2 cellular contexts compared by ENCODE assay signal in the genomic region with DNA sequence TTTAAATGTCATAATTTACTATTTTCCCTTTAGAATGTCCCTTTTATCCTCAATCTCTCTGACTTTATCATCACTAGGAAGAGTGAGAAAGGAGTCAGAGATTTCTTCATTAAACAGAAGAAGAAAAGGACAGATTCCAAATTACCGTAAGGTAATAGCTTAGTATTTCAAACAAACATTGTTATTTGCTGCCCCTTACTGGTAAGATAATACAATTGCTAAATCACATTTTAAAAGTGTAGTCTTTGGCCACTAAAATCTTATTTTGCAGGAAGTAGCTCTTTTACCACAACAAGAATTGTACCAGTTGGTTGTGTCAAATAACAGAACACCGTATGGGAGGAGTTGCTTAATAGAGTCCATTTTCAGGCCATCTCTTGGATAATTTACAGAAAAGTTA.
A peak's percentile ranks its signal among the peaks of the same experiment; 100 is the strongest.
TF ChIP-seq lines count a peak whose summit lies in the region.

No MANE protein-coding gene starts in this region.

TF ChIP-seq in Ishikawa, 13 proteins besides CTCF, POLR2A, EP300 and RAD21:
- TF ChIP-seq NFIC (IDR thresholded peaks at IDR 0.05) (no peak), FOXM1 (IDR thresholded peaks at IDR 0.05; ENCODE audit: borderline replicate concordance, low read depth) (no peak), CEBPB (IDR thresholded peaks at IDR 0.05) (no peak), EGR1 (IDR thresholded peaks at IDR 0.05) (no peak), TEAD4 (IDR thresholded peaks at IDR 0.05) (no peak), TAF1 (IDR thresholded peaks at IDR 0.05; ENCODE audit: low read depth) (no peak), ZBTB7A (IDR thresholded peaks at IDR 0.05; ENCODE audit: low read depth) (no peak), CREB1 (IDR thresholded peaks at IDR 0.05; ENCODE audit: low read depth) (no peak), TCF12 (IDR thresholded peaks at IDR 0.05; ENCODE audit: low read depth) (no peak), YY1 (IDR thresholded peaks at IDR 0.05; ENCODE audit: low read depth) (no peak)
- TF ChIP-seq, protein P1, sequence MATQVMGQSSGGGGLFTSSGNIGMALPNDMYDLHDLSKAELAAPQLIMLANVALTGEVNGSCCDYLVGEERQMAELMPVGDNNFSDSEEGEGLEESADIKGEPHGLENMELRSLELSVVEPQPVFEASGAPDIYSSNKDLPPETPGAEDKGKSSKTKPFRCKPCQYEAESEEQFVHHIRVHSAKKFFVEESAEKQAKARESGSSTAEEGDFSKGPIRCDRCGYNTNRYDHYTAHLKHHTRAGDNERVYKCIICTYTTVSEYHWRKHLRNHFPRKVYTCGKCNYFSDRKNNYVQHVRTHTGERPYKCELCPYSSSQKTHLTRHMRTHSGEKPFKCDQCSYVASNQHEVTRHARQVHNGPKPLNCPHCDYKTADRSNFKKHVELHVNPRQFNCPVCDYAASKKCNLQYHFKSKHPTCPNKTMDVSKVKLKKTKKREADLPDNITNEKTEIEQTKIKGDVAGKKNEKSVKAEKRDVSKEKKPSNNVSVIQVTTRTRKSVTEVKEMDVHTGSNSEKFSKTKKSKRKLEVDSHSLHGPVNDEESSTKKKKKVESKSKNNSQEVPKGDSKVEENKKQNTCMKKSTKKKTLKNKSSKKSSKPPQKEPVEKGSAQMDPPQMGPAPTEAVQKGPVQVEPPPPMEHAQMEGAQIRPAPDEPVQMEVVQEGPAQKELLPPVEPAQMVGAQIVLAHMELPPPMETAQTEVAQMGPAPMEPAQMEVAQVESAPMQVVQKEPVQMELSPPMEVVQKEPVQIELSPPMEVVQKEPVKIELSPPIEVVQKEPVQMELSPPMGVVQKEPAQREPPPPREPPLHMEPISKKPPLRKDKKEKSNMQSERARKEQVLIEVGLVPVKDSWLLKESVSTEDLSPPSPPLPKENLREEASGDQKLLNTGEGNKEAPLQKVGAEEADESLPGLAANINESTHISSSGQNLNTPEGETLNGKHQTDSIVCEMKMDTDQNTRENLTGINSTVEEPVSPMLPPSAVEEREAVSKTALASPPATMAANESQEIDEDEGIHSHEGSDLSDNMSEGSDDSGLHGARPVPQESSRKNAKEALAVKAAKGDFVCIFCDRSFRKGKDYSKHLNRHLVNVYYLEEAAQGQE (IDR thresholded peaks at IDR 0.05; ENCODE audit: low read depth): no peak
- TF ChIP-seq, protein P2, sequence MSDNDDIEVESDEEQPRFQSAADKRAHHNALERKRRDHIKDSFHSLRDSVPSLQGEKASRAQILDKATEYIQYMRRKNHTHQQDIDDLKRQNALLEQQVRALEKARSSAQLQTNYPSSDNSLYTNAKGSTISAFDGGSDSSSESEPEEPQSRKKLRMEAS (IDR thresholded peaks at IDR 0.05): no peak
- TF ChIP-seq, protein P3, sequence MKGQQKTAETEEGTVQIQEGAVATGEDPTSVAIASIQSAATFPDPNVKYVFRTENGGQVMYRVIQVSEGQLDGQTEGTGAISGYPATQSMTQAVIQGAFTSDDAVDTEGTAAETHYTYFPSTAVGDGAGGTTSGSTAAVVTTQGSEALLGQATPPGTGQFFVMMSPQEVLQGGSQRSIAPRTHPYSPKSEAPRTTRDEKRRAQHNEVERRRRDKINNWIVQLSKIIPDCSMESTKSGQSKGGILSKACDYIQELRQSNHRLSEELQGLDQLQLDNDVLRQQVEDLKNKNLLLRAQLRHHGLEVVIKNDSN (IDR thresholded peaks at IDR 0.05): no peak

TF ChIP-seq in HepG2, 621 proteins besides CTCF, POLR2A, EP300 and RAD21:
- TF ChIP-seq STAG1 (CRISPR knock-in tag; IDR thresholded peaks at IDR 0.05) (peak; percentile 51), ZFYVE20 (CRISPR knock-in tag; IDR thresholded peaks at IDR 0.05; ENCODE audit: borderline replicate concordance, low read depth) (no peak)
TF ChIP-seq in HepG2: peak in this region for 1.
